ENCODE assay signal across 8 cellular contexts in the genomic region with DNA sequence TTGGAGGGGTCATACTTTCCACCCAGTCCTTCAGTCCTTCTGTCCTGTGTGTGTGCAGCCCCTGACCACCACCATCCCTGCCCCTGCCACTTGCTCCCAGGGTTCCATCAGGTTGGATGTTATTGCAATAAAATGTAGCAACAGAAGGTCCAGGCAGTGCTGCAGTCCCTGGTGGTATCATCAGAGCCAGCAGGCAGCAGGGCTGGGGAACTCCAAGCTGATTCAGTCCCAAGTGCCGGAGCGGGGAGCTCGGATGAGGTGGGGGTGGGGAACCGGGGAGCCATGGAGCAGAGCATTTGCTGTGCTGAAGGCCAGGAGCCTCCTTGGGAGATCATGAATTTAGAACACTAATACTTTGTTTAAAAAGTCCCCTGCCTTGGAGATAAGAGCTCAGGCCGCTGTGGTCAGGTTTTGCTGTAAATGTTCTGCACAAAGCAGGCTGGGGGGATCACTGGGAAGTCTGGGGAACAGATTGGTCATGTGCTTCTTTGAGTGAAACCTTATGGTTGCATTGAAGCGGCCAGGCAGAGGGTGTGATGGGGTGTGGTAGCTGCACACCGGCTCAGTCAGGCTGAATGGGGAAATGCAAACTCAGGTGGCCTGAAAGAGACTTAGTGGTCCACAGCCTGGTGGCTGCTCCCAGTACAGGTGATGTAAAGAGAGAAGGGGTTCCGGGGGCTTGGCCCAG.
DNase-seq lines count a peak whose midpoint lies in the region; ATAC-seq and TF ChIP-seq lines count a peak whose summit lies in the region.

No MANE protein-coding gene starts in this region.

- H2AK5ac ChIP-seq in mesenchymal stem cell (ENCODE audit: low read length, severe bottlenecking), result peak overlapping the region; percentile 55

- peak overlapping the region; percentile 20 for H4K8ac ChIP-seq in mesenchymal stem cell (ENCODE audit: low read length)

- peaks cover 27% of the 10 kb centered on the region for H3K79me1 ChIP-seq in mesenchymal stem cell (replicated peaks; ENCODE audit: low read length, poor library complexity, severe bottlenecking)

- H3K27me3 ChIP-seq in ACC112 (ENCODE audit: insufficient read depth, low read length) (no peaks in the 10 kb centered on the region), H7 (ENCODE audit: control insufficient read depth, insufficient read depth, low read length) (no peaks in the 10 kb centered on the region), brain microvascular endothelial cell (replicated peaks) (no peaks in the 10 kb centered on the region), mesenchymal stem cell (ENCODE audit: control insufficient read depth in 1 of 2, insufficient read depth in 1 of 2, low read length in 2 of 2) (no peaks in the 10 kb centered on the region)

- peaks cover 86% of the 10 kb centered on the region for H3K79me2 ChIP-seq in ACC112 (ENCODE audit: control insufficient read depth, insufficient read depth, low read length, unreplicated experiment)

- H3K14ac ChIP-seq in mesenchymal stem cell (ENCODE audit: low read length in 2 of 2), result peak overlapping the region in 1 of 2 experiments; percentile 84

- in situ Hi-C loops in brain microvascular endothelial cell (cut with HindIII; ENCODE audit: low pct_ligation_motif_present, low sequenced_read_pairs), result no loop called here

- peak overlapping the region; percentile 79 for H4K91ac ChIP-seq in mesenchymal stem cell (ENCODE audit: low read length)

- DNase-seq in H7, result peak; percentile 72
- peak; percentile 71 for DNase-seq in brain microvascular endothelial cell
- DNase-seq in mesenchymal stem cell, result peak; percentile 93
- no peak for DNase-seq in SK-N-DZ (ENCODE audit: low spot score)

- H2BK120ac ChIP-seq in mesenchymal stem cell (ENCODE audit: low read depth, low read length), result no peak overlapping the region

- H3K4ac ChIP-seq in mesenchymal stem cell (ENCODE audit: low read depth in 1 of 2, low read length in 2 of 2), result peak overlapping the region; percentile 38 to 92

- H3K18ac ChIP-seq in mesenchymal stem cell (ENCODE audit: low read depth in 1 of 2, low read length in 2 of 2), result peak overlapping the region; percentile 94 to 95

- no peak overlapping the region for H2AFZ ChIP-seq in ACC112 (ENCODE audit: low read length, unreplicated experiment)
- H2AFZ ChIP-seq in mesenchymal stem cell (ENCODE audit: low read depth, low read length), result no peak overlapping the region

- H2BK5ac ChIP-seq in mesenchymal stem cell (ENCODE audit: low read depth, low read length, poor library complexity, severe bottlenecking), result peak overlapping the region; percentile 20

- H3K4me2 ChIP-seq in mesenchymal stem cell (ENCODE audit: low read length, poor library complexity, severe bottlenecking), result no peak overlapping the region

- H3K4me1 ChIP-seq in ACC112 (ENCODE audit: control insufficient read depth, insufficient read depth, low read length, unreplicated experiment) (peaks cover 68% of the 10 kb centered on the region), mesenchymal stem cell (ENCODE audit: control insufficient read depth, insufficient read depth, low read depth, low read length) (peaks cover 65% of the 10 kb centered on the region)

- H3K4me3 ChIP-seq in ACC112 (ENCODE audit: low read depth, low read length) (0 out of 2 replicates have a peak overlapping the region, but pooled peaks have one; percentile 9), H7 (ENCODE audit: insufficient read depth, low read depth, low read length) (no peak overlapping the region), brain microvascular endothelial cell (ENCODE audit: low read depth, low read length) (no peak overlapping the region), mesenchymal stem cell (ENCODE audit: insufficient read depth in 1 of 2, low read depth in 1 of 2, low read length in 2 of 2) (peak overlapping the region in 1 of 2 experiments; percentile 22)

- peak overlapping the region; percentile 83 to 93 for H2BK12ac ChIP-seq in mesenchymal stem cell (ENCODE audit: low read length in 2 of 2)

- no peaks in the 10 kb centered on the region for H3K36me3 ChIP-seq in ACC112 (ENCODE audit: insufficient read depth, low read length)
- H3K36me3 ChIP-seq in H7 (replicated peaks; ENCODE audit: control insufficient read depth, insufficient read depth, low read length), result no peaks in the 10 kb centered on the region
- H3K36me3 ChIP-seq in brain microvascular endothelial cell (replicated peaks), result no peaks in the 10 kb centered on the region
- H3K36me3 ChIP-seq in mesenchymal stem cell (ENCODE audit: control insufficient read depth in 1 of 2, insufficient read depth in 2 of 2, low read depth in 1 of 2, low read length in 2 of 2), result peaks cover 3 to 21% of the 10 kb centered on the region in 2 experiments

- H3K9me3 ChIP-seq in mesenchymal stem cell (ENCODE audit: control insufficient read depth, low read length), result no peaks in the 10 kb centered on the region

- peak; percentile 42 for TF ChIP-seq CTCF in brain microvascular endothelial cell (IDR thresholded peaks at IDR 0.05; ENCODE audit: low read depth, low read length, missing control alignments)

- no peak overlapping the region for H2BK15ac ChIP-seq in mesenchymal stem cell (ENCODE audit: low read depth, poor library complexity, severe bottlenecking)

- H3K27ac ChIP-seq in ACC112 (ENCODE audit: low read depth, low read length) (peak overlapping the region; percentile 89), brain microvascular endothelial cell (peak overlapping the region; percentile 84), mesenchymal stem cell (ENCODE audit: low read length, poor library complexity, severe bottlenecking) (peak overlapping the region; percentile 25)

- no peak overlapping the region for H3K23ac ChIP-seq in mesenchymal stem cell (ENCODE audit: low read length in 2 of 2)

- no peak for ATAC-seq in GM21723 (IDR thresholded peaks at IDR 0.05; ENCODE audit: unreplicated experiment)
- no peak for ATAC-seq in HG03354 (IDR thresholded peaks at IDR 0.05; ENCODE audit: poor library complexity, severe bottlenecking, unreplicated experiment)
- ATAC-seq in HG03280 (IDR thresholded peaks at IDR 0.05; ENCODE audit: unreplicated experiment), result no peak

- WGBS in mesenchymal stem cell, result 39% methylated on average over 8 of the region's 8 CpGs

- peak overlapping the region; percentile 75 for H3K9ac ChIP-seq in mesenchymal stem cell (ENCODE audit: low read length)

Comparison
In these comparisons a context has a peak if more than half of its experiments do, and no peak if none do; other contexts are left out.
1. H3K27ac ChIP-seq: peak in every context shown above with its lines; median percentile 89 in ACC112; 84 in brain microvascular endothelial cell; 25 in mesenchymal stem cell.